Comparison of ENCODE assay signal across 10 cellular contexts in the genomic region with DNA sequence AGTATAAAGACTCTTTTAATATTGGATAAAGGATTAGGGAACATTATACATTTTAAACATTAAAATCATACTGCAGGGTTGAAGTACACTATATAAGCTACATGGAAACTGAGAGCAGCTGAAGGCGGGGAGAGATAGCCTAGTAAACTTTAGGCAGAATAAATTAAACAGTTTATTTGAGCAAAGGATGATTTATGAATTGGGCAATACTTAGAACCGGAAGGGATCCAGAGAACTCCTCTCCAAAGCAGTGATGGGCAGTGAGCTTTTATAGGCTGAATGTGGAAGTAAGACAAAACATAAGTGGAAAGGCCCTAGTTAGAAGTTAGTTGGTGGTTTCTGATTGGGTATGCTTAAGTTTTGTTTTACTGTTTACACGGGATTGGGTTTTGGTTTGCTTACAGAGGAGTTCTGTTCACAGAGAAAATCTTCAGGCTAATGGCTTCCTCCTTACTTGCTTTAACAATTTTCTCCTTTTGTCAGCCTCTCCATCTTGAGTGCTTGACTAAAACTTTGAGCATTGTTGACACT. TPM values are rescaled to one million over a fixed set of nuclear protein-coding genes. Genes with fewer than 3 reads are reported as not detected.
DNase-seq lines count a peak whose midpoint lies in the region; ATAC-seq, FAIRE-seq and TF ChIP-seq lines count a peak whose summit lies in the region.
"Had no signal": no experiment of that assay in that cellular context is flagged by ENCODE, and none has a peak within 500 bp of the region (broad histone marks: within the 10 kb centered on the region; RNA-seq: fewer than 3 reads in every experiment).

No MANE protein-coding gene starts in this region.

- no peak for TF ChIP-seq CTCF in keratinocyte (optimal IDR thresholded peaks at IDR 0.05 in 1 of 3, IDR thresholded peaks at IDR 0.05 in 1 of 3, conservative IDR thresholded peaks at IDR 0.05 in 1 of 3; ENCODE audit: extremely low read depth in 1 of 3, insufficient read depth in 2 of 3, low read length in 3 of 3)

- no peak overlapping the region for H3K4me3 ChIP-seq in keratinocyte (ENCODE audit: control insufficient read depth in 2 of 3, extremely low read depth in 1 of 3, insufficient read depth in 2 of 3, low read depth in 1 of 3, low read length in 3 of 3)

- no peaks in the 10 kb centered on the region for H3K36me3 ChIP-seq in keratinocyte (ENCODE audit: control insufficient read depth in 2 of 2, extremely low read depth in 1 of 2, insufficient read depth in 2 of 2, low read length in 2 of 2)

- peak; percentile 38 for ATAC-seq in GM19025 (IDR thresholded peaks at IDR 0.05; ENCODE audit: low read depth, unreplicated experiment)
- peak; percentile 45 for ATAC-seq in GM21723 (IDR thresholded peaks at IDR 0.05; ENCODE audit: unreplicated experiment)
- peak; percentile 27 for ATAC-seq in HG03354 (IDR thresholded peaks at IDR 0.05; ENCODE audit: poor library complexity, severe bottlenecking, unreplicated experiment)

- no peak overlapping the region for H3K27ac Mint-ChIP-seq in activated naive CD4-positive, alpha-beta T cell treated with anti-CD3 and anti-CD28 coated beads, Interleukin-2, amount 10 ng/mL, durations not matched to agents 7 days and 5 days

- H3K4me1 ChIP-seq in keratinocyte (ENCODE audit: control insufficient read depth, extremely low read depth, insufficient read depth, low read length): no peaks in the 10 kb centered on the region

- dilution Hi-C loops in keratinocyte (cut with MboI; ENCODE audit: extremely low pct_ligation_motif_present, low sequenced_read_pairs): no loop called here

- no peak overlapping the region for H3K27ac ChIP-seq in keratinocyte (ENCODE audit: control insufficient read depth, insufficient read depth, low read length)

- peaks cover 2% of the 10 kb centered on the region for H4K20me1 ChIP-seq in keratinocyte (ENCODE audit: control insufficient read depth, extremely low read depth, insufficient read depth, low read length)

- no peak overlapping the region for H3K4me2 ChIP-seq in keratinocyte (ENCODE audit: control insufficient read depth, extremely low read depth, insufficient read depth, low read depth, low read length)

- peaks cover 64% of the 10 kb centered on the region for H3K4me1 Mint-ChIP-seq in activated naive CD4-positive, alpha-beta T cell treated with anti-CD3 and anti-CD28 coated beads, Interleukin-2, amount 10 ng/mL, durations not matched to agents 7 days and 5 days

- H3K9ac ChIP-seq in keratinocyte (ENCODE audit: control insufficient read depth, extremely low read depth, insufficient read depth, low read length): no peak overlapping the region

- no peaks in the 10 kb centered on the region for H3K27me3 ChIP-seq in keratinocyte (ENCODE audit: control insufficient read depth, extremely low read depth, insufficient read depth, low read length)

- H3K27me3 Mint-ChIP-seq in activated naive CD4-positive, alpha-beta T cell treated with anti-CD3 and anti-CD28 coated beads, Interleukin-2, amount 10 ng/mL, durations not matched to agents 7 days and 5 days: no peaks in the 10 kb centered on the region

- DNase-seq in keratinocyte (ENCODE audit: low read depth, low spot score) (no peak), NCI-H524 (lab: John Stamatoyannopoulos, UW) (no peak)
- no peak for DNase-seq in activated naive CD4-positive, alpha-beta T cell (lab: John Stamatoyannopoulos, UW)
- no peak for DNase-seq in activated naive CD4-positive, alpha-beta T cell treated with anti-CD3 and anti-CD28 coated beads, Interleukin-2, amount 10 ng/mL, durations not matched to agents 7 days and 5 days
- DNase-seq: activated CD4-positive, alpha-beta T cell treated with anti-CD3 and anti-CD28 coated beads, Interleukin-2, amount 50 U/mL, for 48 hours; GDM1; NCI-H1694 had no signal

- peaks cover 80% of the 10 kb centered on the region for H3K79me2 ChIP-seq in keratinocyte (ENCODE audit: control insufficient read depth, insufficient read depth, low read length)

- H3K4me3 Mint-ChIP-seq in activated naive CD4-positive, alpha-beta T cell treated with anti-CD3 and anti-CD28 coated beads, Interleukin-2, amount 10 ng/mL, durations not matched to agents 7 days and 5 days: no peak overlapping the region

- no peaks in the 10 kb centered on the region for H3K9me3 ChIP-seq in keratinocyte (ENCODE audit: control insufficient read depth, low read depth, low read length)

- FAIRE-seq in keratinocyte (lab: Jason Lieb, UNC): peak; percentile 34

- no peaks in the 10 kb centered on the region for H3K9me1 ChIP-seq in keratinocyte (ENCODE audit: control insufficient read depth, extremely low read depth, insufficient read depth, low read length)

- CTCF ChIA-PET in activated naive CD4-positive, alpha-beta T cell treated with anti-CD3 and anti-CD28 coated beads, Interleukin-2, amount 10 ng/mL, durations not matched to agents 7 days and 5 days (lab: Charles Lee): interaction anchor here (2.4 kb wide), 1 partner anchor 16 kb away, joined by 6 read pairs; no protein-coding TSS in a partner anchor

- H3K36me3 Mint-ChIP-seq in activated naive CD4-positive, alpha-beta T cell treated with anti-CD3 and anti-CD28 coated beads, Interleukin-2, amount 10 ng/mL, durations not matched to agents 7 days and 5 days: peaks cover 71% of the 10 kb centered on the region

- H2AFZ ChIP-seq in keratinocyte (ENCODE audit: control insufficient read depth, low read length): no peak overlapping the region

- peaks cover 2% of the 10 kb centered on the region for H3K9me3 Mint-ChIP-seq in activated naive CD4-positive, alpha-beta T cell treated with anti-CD3 and anti-CD28 coated beads, Interleukin-2, amount 10 ng/mL, durations not matched to agents 7 days and 5 days

RNA-seq across cellular contexts. Expression of a gene that starts 18.9 kb away (rescaled TPM):
- 10.8 to 21.8 TPM (median 13.1 TPM) in 3 replicates for polyA plus RNA-seq in keratinocyte
- polyA plus RNA-seq in keratinocyte (2011; ENCODE audit: low read depth): 12.0 TPM
- 3.2 and 5.8 TPM in 2 replicates for polyA plus RNA-seq in keratinocyte (2011; cell fraction: cytosol; rRNA removed)
- polyA plus RNA-seq in keratinocyte (2011; cell fraction: nucleus; rRNA removed): 23.0 and 36.4 TPM in 2 replicates
- polyA plus RNA-seq in keratinocyte (2012; ENCODE audit: low replicate concordance): 14.2 and 14.4 TPM in 2 replicates
- polyA minus RNA-seq in keratinocyte: 5.7 to 16.4 TPM (median 9.4 TPM) in 3 replicates
- 9.0 TPM for polyA minus RNA-seq in keratinocyte (2011; cell fraction: cytosol; rRNA and poly(A)+ RNA removed)
- polyA minus RNA-seq in keratinocyte (2011; cell fraction: nucleus; rRNA and poly(A)+ RNA removed): 28.3 and 44.4 TPM in 2 replicates
